In genomic region chr3:27963519-27963918, GRCh38 we compare ENCODE assay signal across 19 cellular contexts.
"Had no signal": no experiment of that assay in that cellular context is flagged by ENCODE, and none has a peak within 500 bp of the region (broad histone marks: within the 10 kb centered on the region; RNA-seq: fewer than 3 reads in every experiment).

No MANE protein-coding gene starts in this region.

- H3K4me3 ChIP-seq: ascending aorta, lung, thyroid gland had no signal

- H3K36me3 ChIP-seq: ascending aorta, thyroid gland had no signal

- H3K9me3 Mint-ChIP-seq: activated B cell treated with CpG ODN at 0.5 μM for 24 hours, nephron progenitor cell had no signal

- H3K4me1 Mint-ChIP-seq: activated B cell treated with CpG ODN at 0.5 μM for 24 hours, mesothelial cell of epicardium, nephron progenitor cell had no signal

- H3K27me3 Mint-ChIP-seq: activated B cell treated with CpG ODN at 0.5 μM for 24 hours had no signal

- H3K27me3 ChIP-seq: ascending aorta, thyroid gland had no signal

- H3K9me3 ChIP-seq: ascending aorta, SK-N-SH, thyroid gland had no signal

- H3K27ac ChIP-seq: ascending aorta, thyroid gland had no signal

- H3K27ac Mint-ChIP-seq: activated B cell treated with CpG ODN at 0.5 μM for 24 hours, mesothelial cell of epicardium, nephron progenitor cell had no signal

- H3K36me3 Mint-ChIP-seq: mesothelial cell of epicardium had no signal

- H3K4me1 ChIP-seq: ascending aorta, thyroid gland had no signal

- DNase-seq: activated B cell treated with CpG ODN at 0.5 μM for 24 hours; activated naive CD4-positive, alpha-beta T cell treated with Interleukin-2 at 50 U/mL for 16 hours; cortex of kidney; erythroblast; foreskin melanocyte; glutamatergic neuron; hippocampal formation; kidney; nephron progenitor cell; nucleus accumbens; retina; SHP77 treated with DMSO at 0.1 percent for 48 hours; SK-N-SH; T-helper 9 cell; thyroid gland had no signal

- ATAC-seq: left lobe of liver had no signal

- H3K4me3 Mint-ChIP-seq: activated B cell treated with CpG ODN at 0.5 μM for 24 hours, mesothelial cell of epicardium, nephron progenitor cell had no signal
